In the genomic region with DNA sequence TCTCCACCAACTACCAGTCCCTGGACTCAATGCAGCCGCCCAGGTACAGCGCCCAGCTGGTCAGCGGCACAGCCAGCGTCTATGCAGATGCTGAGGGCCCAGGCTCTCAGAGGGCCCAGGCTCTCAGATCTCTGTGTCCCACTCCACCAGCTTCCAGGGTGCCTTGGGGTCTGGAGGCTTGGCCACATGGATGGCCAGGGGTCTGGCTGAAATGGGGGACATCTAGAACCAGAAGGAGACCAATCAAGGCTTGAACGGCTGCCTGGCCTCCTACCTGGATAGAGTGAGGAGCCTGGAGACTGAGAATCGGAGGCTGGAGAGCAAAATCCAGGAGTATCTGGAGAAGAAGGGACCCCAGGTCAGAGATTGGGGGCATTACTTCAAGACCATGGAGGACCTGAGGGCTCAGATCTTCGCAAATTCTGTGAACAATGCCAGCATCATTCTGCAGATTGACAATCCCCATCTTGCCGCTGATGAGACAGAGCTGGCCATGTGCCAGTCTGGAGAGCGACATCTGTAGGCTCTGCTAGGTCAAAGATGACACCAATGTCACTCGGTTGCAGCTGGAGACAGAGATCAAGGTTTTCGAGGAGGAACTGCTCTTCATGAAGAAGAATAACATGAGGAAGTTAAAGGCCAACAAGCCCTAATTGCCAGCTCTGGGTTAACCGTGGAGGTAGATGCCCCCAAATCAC, we compare ENCODE assay signal across 1 cellular context.
TF ChIP-seq lines count a peak whose summit lies in the region.

No MANE protein-coding gene starts in this region.

TF ChIP-seq in K562, 482 proteins besides CTCF, POLR2A, EP300 and RAD21 (continues in another document):
- peak; percentile 48; the same call in 1 of the 2 replicates for TF ChIP-seq MYC (IDR thresholded peaks at IDR 0.05; ENCODE audit: low read depth, low read length)
- TF ChIP-seq MYC (CRISPR knock-in tag; IDR thresholded peaks at IDR 0.05; ENCODE audit: borderline replicate concordance, low read depth) = no peak
- TF ChIP-seq HDAC2 (IDR thresholded peaks at IDR 0.05) = peak; percentile 26; the same call in 1 of the 2 replicates
- no peak for TF ChIP-seq TAF9B (IDR thresholded peaks at IDR 0.05; ENCODE audit: partially characterized antibody)
- no peak for TF ChIP-seq E2F3 (CRISPR knock-in tag; IDR thresholded peaks at IDR 0.05)
- no peak for TF ChIP-seq GATAD2A (IDR thresholded peaks at IDR 0.05)
- peak in 1 of 2 experiments; percentile 87; a peak in 2 of 4 replicates for TF ChIP-seq RCOR1 (IDR thresholded peaks at IDR 0.05; ENCODE audit: borderline replicate concordance in 1 of 2, low read depth in 2 of 2, low read length in 2 of 2)
- no peak for TF ChIP-seq KLF16 (IDR thresholded peaks at IDR 0.05)
- TF ChIP-seq NFIC (IDR thresholded peaks at IDR 0.05) = peak; percentile 99
- TF ChIP-seq, protein P1, sequence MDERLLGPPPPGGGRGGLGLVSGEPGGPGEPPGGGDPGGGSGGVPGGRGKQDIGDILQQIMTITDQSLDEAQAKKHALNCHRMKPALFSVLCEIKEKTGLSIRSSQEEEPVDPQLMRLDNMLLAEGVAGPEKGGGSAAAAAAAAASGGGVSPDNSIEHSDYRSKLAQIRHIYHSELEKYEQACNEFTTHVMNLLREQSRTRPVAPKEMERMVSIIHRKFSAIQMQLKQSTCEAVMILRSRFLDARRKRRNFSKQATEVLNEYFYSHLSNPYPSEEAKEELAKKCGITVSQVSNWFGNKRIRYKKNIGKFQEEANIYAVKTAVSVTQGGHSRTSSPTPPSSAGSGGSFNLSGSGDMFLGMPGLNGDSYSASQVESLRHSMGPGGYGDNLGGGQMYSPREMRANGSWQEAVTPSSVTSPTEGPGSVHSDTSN (CRISPR knock-in tag; IDR thresholded peaks at IDR 0.05; ENCODE audit: low read depth) = no peak
- TF ChIP-seq, protein P1 (tag; conservative IDR thresholded peaks at IDR 0.05; ENCODE audit: low read depth) = peak; percentile 59
- no peak for TF ChIP-seq FOS (IDR thresholded peaks at IDR 0.05; ENCODE audit: extremely low read depth, insufficient read length)
- TF ChIP-seq, protein P2, sequence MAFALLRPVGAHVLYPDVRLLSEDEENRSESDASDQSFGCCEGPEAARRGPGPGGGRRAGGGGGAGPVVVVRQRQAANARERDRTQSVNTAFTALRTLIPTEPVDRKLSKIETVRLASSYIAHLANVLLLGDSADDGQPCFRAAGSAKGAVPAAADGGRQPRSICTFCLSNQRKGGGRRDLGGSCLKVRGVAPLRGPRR (CRISPR knock-in tag; IDR thresholded peaks at IDR 0.05) = no peak
- no peak for TF ChIP-seq TBL1XR1 (IDR thresholded peaks at IDR 0.05; ENCODE audit: low read length in 2 of 2)
- TF ChIP-seq TAF7 (tag; IDR thresholded peaks at IDR 0.05) = no peak
- TF ChIP-seq, protein P3, sequence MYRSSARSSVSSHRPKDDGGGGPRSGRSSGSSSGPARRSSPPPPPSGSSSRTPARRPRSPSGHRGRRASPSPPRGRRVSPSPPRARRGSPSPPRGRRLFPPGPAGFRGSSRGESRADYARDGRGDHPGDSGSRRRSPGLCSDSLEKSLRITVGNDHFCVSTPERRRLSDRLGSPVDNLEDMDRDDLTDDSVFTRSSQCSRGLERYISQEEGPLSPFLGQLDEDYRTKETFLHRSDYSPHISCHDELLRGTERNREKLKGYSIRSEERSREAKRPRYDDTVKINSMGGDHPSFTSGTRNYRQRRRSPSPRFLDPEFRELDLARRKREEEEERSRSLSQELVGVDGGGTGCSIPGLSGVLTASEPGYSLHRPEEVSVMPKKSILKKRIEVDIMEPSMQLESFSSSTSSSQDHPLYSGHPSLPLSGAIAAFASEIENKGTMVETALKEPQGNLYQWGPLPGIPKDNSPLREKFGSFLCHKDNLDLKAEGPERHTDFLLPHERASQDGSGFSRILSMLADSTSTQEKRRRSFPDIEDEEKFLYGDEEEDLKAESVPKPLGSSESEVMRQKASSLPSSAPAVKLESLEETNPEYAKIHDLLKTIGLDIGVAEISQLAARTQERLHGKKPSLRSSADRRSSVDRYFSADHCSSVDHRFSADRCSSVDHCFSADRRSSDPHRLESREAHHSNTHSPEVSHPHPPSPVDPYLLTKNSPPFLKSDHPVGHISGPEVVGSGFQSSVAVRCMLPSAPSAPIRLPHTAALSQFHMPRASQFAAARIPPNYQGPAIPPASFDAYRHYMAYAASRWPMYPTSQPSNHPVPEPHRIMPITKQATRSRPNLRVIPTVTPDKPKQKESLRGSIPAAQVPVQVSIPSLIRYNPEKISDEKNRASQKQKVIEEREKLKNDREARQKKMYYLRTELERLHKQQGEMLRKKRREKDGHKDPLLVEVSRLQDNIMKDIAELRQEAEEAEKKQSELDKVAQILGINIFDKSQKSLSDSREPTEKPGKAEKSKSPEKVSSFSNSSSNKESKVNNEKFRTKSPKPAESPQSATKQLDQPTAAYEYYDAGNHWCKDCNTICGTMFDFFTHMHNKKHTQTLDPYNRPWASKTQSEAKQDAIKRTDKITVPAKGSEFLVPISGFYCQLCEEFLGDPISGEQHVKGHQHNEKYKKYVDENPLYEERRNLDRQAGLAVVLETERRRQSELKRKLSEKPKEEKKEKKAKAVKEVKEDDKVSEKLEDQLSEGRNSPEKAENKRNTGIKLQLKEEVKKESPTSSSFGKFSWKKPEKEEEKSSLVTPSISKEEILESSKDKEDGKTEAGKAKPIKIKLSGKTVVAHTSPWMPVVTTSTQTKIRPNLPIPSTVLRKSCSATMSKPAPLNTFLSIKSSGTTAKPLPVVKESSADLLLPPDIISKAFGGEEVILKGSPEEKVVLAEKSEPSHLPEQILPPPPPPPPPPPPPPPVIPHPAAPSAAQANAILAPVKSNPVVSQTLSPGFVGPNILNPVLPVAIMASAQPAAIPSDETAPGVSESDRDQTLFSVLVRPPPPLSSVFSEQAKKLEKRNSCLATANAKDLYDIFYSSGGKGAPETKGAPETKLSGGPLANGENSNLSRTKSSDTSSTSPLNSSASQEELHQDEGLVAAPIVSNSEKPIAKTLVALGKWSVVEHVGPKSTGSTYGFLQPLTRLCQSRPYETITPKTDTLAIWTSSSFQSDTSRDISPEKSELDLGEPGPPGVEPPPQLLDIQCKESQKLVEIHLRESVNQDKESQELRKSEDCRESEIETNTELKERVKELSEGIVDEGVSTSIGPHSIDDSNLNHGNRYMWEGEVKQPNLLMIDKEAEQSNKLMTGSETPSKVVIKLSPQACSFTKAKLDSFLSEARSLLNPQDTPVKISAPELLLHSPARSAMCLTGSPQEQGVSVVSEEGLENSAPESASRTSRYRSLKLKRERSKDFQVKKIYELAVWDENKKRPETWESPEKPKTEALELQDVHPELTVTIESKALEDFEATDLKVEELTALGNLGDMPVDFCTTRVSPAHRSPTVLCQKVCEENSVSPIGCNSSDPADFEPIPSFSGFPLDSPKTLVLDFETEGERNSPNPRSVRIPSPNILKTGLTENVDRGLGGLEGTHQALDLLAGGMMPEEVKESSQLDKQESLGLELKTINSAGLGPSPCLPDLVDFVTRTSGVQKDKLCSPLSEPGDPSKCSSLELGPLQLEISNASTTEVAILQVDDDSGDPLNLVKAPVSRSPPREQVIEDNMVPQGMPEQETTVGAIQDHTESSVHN (IDR thresholded peaks at IDR 0.05; ENCODE audit: borderline replicate concordance in 1 of 2, low read depth in 1 of 2) = no peak
- peak; percentile 45 for TF ChIP-seq SMAD1 (IDR thresholded peaks at IDR 0.05; ENCODE audit: low read depth, low read length, partially characterized antibody)
- no peak for TF ChIP-seq ATF1 (CRISPR knock-in tag; IDR thresholded peaks at IDR 0.05)
- TF ChIP-seq ATF1 (tag; IDR thresholded peaks at IDR 0.05) = peak; percentile 40; the same call in 1 of the 2 replicates
- TF ChIP-seq HMGN3 (IDR thresholded peaks at IDR 0.05; ENCODE audit: borderline replicate concordance, extremely low read depth, insufficient read length, low read depth, low read length) = no peak
- no peak for TF ChIP-seq ZNF124 (CRISPR knock-in tag; IDR thresholded peaks at IDR 0.05)
- peak; percentile 41 for TF ChIP-seq CBFA2T3 (IDR thresholded peaks at IDR 0.05)
- TF ChIP-seq CTBP1 (IDR thresholded peaks at IDR 0.05; ENCODE audit: borderline replicate concordance) = peak; percentile 87; the same call in 1 of the 2 replicates
- TF ChIP-seq SMC3 (conservative IDR thresholded peaks at IDR 0.05; ENCODE audit: insufficient read depth, low read depth, low read length) = 0 out of 2 replicates have a peak, but pooled peaks have one; percentile 16
- TF ChIP-seq NFIX (CRISPR knock-in tag; IDR thresholded peaks at IDR 0.05; ENCODE audit: low read depth) = peak; percentile 57
- TF ChIP-seq, protein P4, sequence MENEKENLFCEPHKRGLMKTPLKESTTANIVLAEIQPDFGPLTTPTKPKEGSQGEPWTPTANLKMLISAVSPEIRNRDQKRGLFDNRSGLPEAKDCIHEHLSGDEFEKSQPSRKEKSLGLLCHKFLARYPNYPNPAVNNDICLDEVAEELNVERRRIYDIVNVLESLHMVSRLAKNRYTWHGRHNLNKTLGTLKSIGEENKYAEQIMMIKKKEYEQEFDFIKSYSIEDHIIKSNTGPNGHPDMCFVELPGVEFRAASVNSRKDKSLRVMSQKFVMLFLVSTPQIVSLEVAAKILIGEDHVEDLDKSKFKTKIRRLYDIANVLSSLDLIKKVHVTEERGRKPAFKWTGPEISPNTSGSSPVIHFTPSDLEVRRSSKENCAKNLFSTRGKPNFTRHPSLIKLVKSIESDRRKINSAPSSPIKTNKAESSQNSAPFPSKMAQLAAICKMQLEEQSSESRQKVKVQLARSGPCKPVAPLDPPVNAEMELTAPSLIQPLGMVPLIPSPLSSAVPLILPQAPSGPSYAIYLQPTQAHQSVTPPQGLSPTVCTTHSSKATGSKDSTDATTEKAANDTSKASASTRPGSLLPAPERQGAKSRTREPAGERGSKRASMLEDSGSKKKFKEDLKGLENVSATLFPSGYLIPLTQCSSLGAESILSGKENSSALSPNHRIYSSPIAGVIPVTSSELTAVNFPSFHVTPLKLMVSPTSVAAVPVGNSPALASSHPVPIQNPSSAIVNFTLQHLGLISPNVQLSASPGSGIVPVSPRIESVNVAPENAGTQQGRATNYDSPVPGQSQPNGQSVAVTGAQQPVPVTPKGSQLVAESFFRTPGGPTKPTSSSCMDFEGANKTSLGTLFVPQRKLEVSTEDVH (IDR thresholded peaks at IDR 0.05; ENCODE audit: low read depth, partially characterized antibody) = no peak
- TF ChIP-seq, protein P5, sequence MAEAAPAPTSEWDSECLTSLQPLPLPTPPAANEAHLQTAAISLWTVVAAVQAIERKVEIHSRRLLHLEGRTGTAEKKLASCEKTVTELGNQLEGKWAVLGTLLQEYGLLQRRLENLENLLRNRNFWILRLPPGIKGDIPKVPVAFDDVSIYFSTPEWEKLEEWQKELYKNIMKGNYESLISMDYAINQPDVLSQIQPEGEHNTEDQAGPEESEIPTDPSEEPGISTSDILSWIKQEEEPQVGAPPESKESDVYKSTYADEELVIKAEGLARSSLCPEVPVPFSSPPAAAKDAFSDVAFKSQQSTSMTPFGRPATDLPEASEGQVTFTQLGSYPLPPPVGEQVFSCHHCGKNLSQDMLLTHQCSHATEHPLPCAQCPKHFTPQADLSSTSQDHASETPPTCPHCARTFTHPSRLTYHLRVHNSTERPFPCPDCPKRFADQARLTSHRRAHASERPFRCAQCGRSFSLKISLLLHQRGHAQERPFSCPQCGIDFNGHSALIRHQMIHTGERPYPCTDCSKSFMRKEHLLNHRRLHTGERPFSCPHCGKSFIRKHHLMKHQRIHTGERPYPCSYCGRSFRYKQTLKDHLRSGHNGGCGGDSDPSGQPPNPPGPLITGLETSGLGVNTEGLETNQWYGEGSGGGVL (CRISPR knock-in tag; IDR thresholded peaks at IDR 0.05) = no peak
- TF ChIP-seq ZNF197 (CRISPR knock-in tag; IDR thresholded peaks at IDR 0.05; ENCODE audit: low read depth) = no peak
- no peak for TF ChIP-seq ZNF24 (IDR thresholded peaks at IDR 0.05)
- TF ChIP-seq MYNN (IDR thresholded peaks at IDR 0.05) = no peak
- TF ChIP-seq MYNN (CRISPR knock-in tag; IDR thresholded peaks at IDR 0.05) = 0 out of 2 replicates have a peak, but pooled peaks have one; percentile 23
- no peak for TF ChIP-seq ZNF785 (CRISPR knock-in tag; IDR thresholded peaks at IDR 0.05)
- no peak for TF ChIP-seq ZFP30 (CRISPR knock-in tag; IDR thresholded peaks at IDR 0.05; ENCODE audit: borderline replicate concordance)
- no peak for TF ChIP-seq PHF21A (IDR thresholded peaks at IDR 0.05; ENCODE audit: borderline replicate concordance, low read depth)
- TF ChIP-seq, protein P6, sequence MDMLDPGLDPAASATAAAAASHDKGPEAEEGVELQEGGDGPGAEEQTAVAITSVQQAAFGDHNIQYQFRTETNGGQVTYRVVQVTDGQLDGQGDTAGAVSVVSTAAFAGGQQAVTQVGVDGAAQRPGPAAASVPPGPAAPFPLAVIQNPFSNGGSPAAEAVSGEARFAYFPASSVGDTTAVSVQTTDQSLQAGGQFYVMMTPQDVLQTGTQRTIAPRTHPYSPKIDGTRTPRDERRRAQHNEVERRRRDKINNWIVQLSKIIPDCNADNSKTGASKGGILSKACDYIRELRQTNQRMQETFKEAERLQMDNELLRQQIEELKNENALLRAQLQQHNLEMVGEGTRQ (CRISPR knock-in tag; IDR thresholded peaks at IDR 0.05) = no peak
- no peak for TF ChIP-seq RBM22 (IDR thresholded peaks at IDR 0.05; ENCODE audit: low read depth, low read length, poor library complexity, severe bottlenecking)
- no peak for TF ChIP-seq RBM14 (IDR thresholded peaks at IDR 0.05; ENCODE audit: borderline replicate concordance, insufficient read depth, low read depth, low read length)
- peak; percentile 52; the same call in 1 of the 2 replicates for TF ChIP-seq SPI1 (IDR thresholded peaks at IDR 0.05; ENCODE audit: borderline replicate concordance, low read depth, low read length)
- TF ChIP-seq, protein P7, sequence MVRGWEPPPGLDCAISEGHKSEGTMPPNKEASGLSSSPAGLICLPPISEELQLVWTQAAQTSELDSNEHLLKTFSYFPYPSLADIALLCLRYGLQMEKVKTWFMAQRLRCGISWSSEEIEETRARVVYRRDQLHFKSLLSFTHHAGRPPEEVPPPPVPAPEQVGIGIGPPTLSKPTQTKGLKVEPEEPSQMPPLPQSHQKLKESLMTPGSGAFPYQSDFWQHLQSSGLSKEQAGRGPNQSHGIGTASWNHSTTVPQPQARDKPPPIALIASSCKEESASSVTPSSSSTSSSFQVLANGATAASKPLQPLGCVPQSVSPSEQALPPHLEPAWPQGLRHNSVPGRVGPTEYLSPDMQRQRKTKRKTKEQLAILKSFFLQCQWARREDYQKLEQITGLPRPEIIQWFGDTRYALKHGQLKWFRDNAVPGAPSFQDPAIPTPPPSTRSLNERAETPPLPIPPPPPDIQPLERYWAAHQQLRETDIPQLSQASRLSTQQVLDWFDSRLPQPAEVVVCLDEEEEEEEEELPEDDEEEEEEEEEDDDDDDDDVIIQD (CRISPR knock-in tag; IDR thresholded peaks at IDR 0.05) = no peak
- no peak for TF ChIP-seq HSF4 (CRISPR knock-in tag; IDR thresholded peaks at IDR 0.05; ENCODE audit: borderline replicate concordance)
- no peak for TF ChIP-seq POLR2G (IDR thresholded peaks at IDR 0.05; ENCODE audit: low read depth, low read length)
- TF ChIP-seq YY1 (IDR thresholded peaks at IDR 0.05; ENCODE audit: borderline replicate concordance in 1 of 3, control insufficient read depth in 1 of 3, extremely low read depth in 1 of 3, insufficient read depth in 3 of 3, insufficient read length in 1 of 3, insufficient replicate concordance in 2 of 3, low read depth in 1 of 3, low read length in 2 of 3) = peak in 1 of 3 experiments; percentile 16
